11 cellular contexts compared by ENCODE assay signal in the genomic region with DNA sequence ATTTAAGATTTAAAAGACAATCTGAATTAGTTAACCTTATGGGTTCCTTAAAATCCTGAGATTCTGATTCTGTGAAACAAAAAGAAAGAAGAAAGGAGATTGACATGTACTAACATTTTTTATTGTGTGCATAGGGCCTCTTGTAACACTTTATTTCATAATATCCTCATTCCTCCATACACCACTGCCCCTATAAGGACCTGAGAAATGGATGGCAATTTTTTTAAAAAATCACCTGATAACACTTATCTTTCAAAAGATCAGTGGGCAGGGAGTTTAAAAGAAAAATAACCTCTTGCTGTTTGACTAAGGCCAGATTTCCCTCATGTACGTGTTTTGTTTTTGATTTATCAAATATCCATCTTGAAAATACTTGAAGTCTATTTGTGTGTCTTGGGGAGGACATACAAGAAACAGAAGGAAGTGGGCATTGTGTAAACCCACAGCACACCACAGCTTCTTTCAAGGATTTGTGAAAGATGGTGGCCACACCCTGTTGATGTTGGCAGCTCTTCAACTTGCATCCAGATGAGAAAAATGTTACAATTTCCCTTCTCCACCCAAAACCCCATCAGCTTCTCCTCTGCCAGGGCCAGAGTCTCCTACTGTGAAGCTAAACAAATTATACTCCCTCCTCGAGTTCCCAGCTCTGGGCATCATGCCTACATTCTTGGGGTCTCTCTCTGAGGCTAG. TPM values are rescaled to one million over a fixed set of nuclear protein-coding genes. Genes with fewer than 3 reads are reported as not detected.
A peak's percentile ranks its signal among the peaks of the same experiment; 100 is the strongest.
DNase-seq lines count a peak whose midpoint lies in the region; ATAC-seq and TF ChIP-seq lines count a peak whose summit lies in the region.
"Had no signal": no experiment of that assay in that cellular context is flagged by ENCODE, and none has a peak within 500 bp of the region (broad histone marks: within the 10 kb centered on the region; RNA-seq: fewer than 3 reads in every experiment).

No MANE protein-coding gene starts in this region.

- no TSS peak for BruUV-seq in Caco-2 (replicated peaks; lab: Mats Ljungman, UMichigan)

- no peaks in the 10 kb centered on the region for H3K36me3 Mint-ChIP-seq in Caco-2 (ENCODE audit: insufficient read depth, unreplicated experiment)
- H3K36me3 Mint-ChIP-seq in stimulated activated memory B cell treated with anti-CD40 and anti-IgM and Interleukin-4, amounts not matched to agents 10 μg/mL and 1 μg/mL and 100 μg/mL, for 72 hours: no peaks in the 10 kb centered on the region
- H3K36me3 Mint-ChIP-seq: stimulated activated naive B cell treated with anti-CD40 and anti-IgM and Interleukin-4, amounts not matched to agents 10 μg/mL and 1 μg/mL and 100 μg/mL, for 72 hours had no signal

- DNase-seq in CD1c-positive myeloid dendritic cell (ENCODE audit: extremely low spot score) (peak; percentile 67), Kasumi-1 (lab: John Stamatoyannopoulos, UW) (peak; percentile 6 to 46), astrocyte of the spinal cord (ENCODE audit: low read depth, low spot score) (peak; percentile 3), medulla oblongata (ENCODE audit: extremely low spot score) (peak; percentile 21), Caco-2 (no peak)
- DNase-seq in activated CD4-positive, CD25-positive, alpha-beta regulatory T cell treated with anti-CD3 and anti-CD28 coated beads, Interleukin-2, amount 50 U/mL, for 72 hours: no peak
- DNase-seq in activated naive CD4-positive, alpha-beta T cell (lab: John Stamatoyannopoulos, UW): no peak
- DNase-seq: NCI-H1417 treated with DMSO at 0.1 percent for 48 hours; stimulated activated naive B cell treated with anti-CD40 and anti-IgM and Interleukin-4, amounts not matched to agents 10 μg/mL and 1 μg/mL and 100 μg/mL, for 72 hours had no signal

- H3K36me3 ChIP-seq in Caco-2 (ENCODE audit: control insufficient read depth, insufficient read depth, low read length): no peaks in the 10 kb centered on the region

- no peak overlapping the region for H3K4me3 Mint-ChIP-seq in Caco-2 (ENCODE audit: unreplicated experiment)
- no peak overlapping the region for H3K4me3 Mint-ChIP-seq in stimulated activated memory B cell treated with anti-CD40 and anti-IgM and Interleukin-4, amounts not matched to agents 10 μg/mL and 1 μg/mL and 100 μg/mL, for 72 hours
- H3K4me3 Mint-ChIP-seq: stimulated activated naive B cell treated with anti-CD40 and anti-IgM and Interleukin-4, amounts not matched to agents 10 μg/mL and 1 μg/mL and 100 μg/mL, for 72 hours had no signal

- H3K4me3 ChIP-seq in astrocyte of the spinal cord (ENCODE audit: low read depth, low read length): no peak overlapping the region
- H3K4me3 ChIP-seq in Caco-2 (ENCODE audit: low read depth, low read length): no peak overlapping the region

- intact Hi-C loops in Caco-2 (cut with micrococcal nuclease; ENCODE audit: unreplicated experiment): no loop called here

- in situ Hi-C loops in astrocyte of the spinal cord (cut with HindIII; ENCODE audit: low sequenced_read_pairs): no loop called here

- H3K27me3 Mint-ChIP-seq in Caco-2 (ENCODE audit: insufficient read depth, unreplicated experiment): peaks cover 18% of the 10 kb centered on the region
- H3K27me3 Mint-ChIP-seq in stimulated activated memory B cell treated with anti-CD40 and anti-IgM and Interleukin-4, amounts not matched to agents 10 μg/mL and 1 μg/mL and 100 μg/mL, for 72 hours: no peaks in the 10 kb centered on the region
- H3K27me3 Mint-ChIP-seq: stimulated activated naive B cell treated with anti-CD40 and anti-IgM and Interleukin-4, amounts not matched to agents 10 μg/mL and 1 μg/mL and 100 μg/mL, for 72 hours had no signal

- no peaks in the 10 kb centered on the region for H3K4me1 Mint-ChIP-seq in Caco-2 (ENCODE audit: low read depth, unreplicated experiment)
- peaks cover 5% of the 10 kb centered on the region for H3K4me1 Mint-ChIP-seq in stimulated activated memory B cell treated with anti-CD40 and anti-IgM and Interleukin-4, amounts not matched to agents 10 μg/mL and 1 μg/mL and 100 μg/mL, for 72 hours

- CTCF ChIA-PET in Caco-2 (lab: Charles Lee): no interaction called here

- no peaks in the 10 kb centered on the region for H3K9me3 Mint-ChIP-seq in Caco-2 (ENCODE audit: unreplicated experiment)
- H3K9me3 Mint-ChIP-seq in stimulated activated memory B cell treated with anti-CD40 and anti-IgM and Interleukin-4, amounts not matched to agents 10 μg/mL and 1 μg/mL and 100 μg/mL, for 72 hours: peaks cover 2% of the 10 kb centered on the region

- no peak overlapping the region for H3K27ac Mint-ChIP-seq in Caco-2 (ENCODE audit: unreplicated experiment)
- H3K27ac Mint-ChIP-seq in stimulated activated memory B cell treated with anti-CD40 and anti-IgM and Interleukin-4, amounts not matched to agents 10 μg/mL and 1 μg/mL and 100 μg/mL, for 72 hours: no peak overlapping the region
- H3K27ac Mint-ChIP-seq: stimulated activated naive B cell treated with anti-CD40 and anti-IgM and Interleukin-4, amounts not matched to agents 10 μg/mL and 1 μg/mL and 100 μg/mL, for 72 hours had no signal

- no peaks in the 10 kb centered on the region; the same call in 1 of the 2 replicates for H3K9me3 ChIP-seq in Caco-2

- H3K27me3 ChIP-seq in Caco-2 (replicated peaks; ENCODE audit: control insufficient read depth, insufficient read depth, low read length): no peaks in the 10 kb centered on the region

- TF ChIP-seq CTCF in astrocyte of the spinal cord (IDR thresholded peaks at IDR 0.05; ENCODE audit: low read depth, low read length) (no peak), Caco-2 (IDR thresholded peaks at IDR 0.05; ENCODE audit: insufficient read depth in 1 of 2, low read depth in 1 of 2, low read length in 1 of 2, severe bottlenecking in 1 of 2, unreplicated experiment in 1 of 2) (no peak)

- H3K4me1 ChIP-seq in Caco-2: no peaks in the 10 kb centered on the region

- POLR2A ChIA-PET in Caco-2 (lab: Charles Lee): no interaction called here

- ATAC-seq in stimulated activated memory B cell treated with anti-CD40 and anti-IgM and Interleukin-4, amounts not matched to agents 10 μg/mL and 1 μg/mL and 100 μg/mL, for 72 hours: no peak
- ATAC-seq: stimulated activated naive B cell treated with anti-CD40 and anti-IgM and Interleukin-4, amounts not matched to agents 10 μg/mL and 1 μg/mL and 100 μg/mL, for 72 hours had no signal

RNA-seq across cellular contexts. Expression of gene MPEG1, which starts 35.0 kb away (rescaled TPM):
- not detected in 2 replicates for total RNA-seq in Caco-2 (2022)
- total RNA-seq: dermis microvascular lymphatic vessel endothelial cell had no signal

Comparison
In these comparisons a context has a peak if more than half of its experiments do, and no peak if none do; other contexts are left out.
1. DNase-seq: peak in CD1c-positive myeloid dendritic cell (single experiment), Kasumi-1 (2 of 2), astrocyte of the spinal cord (single experiment) and medulla oblongata (single experiment); none in activated CD4-positive, CD25-positive, alpha-beta regulatory T cell treated with anti-CD3 and anti-CD28 coated beads, Interleukin-2, amount 50 U/mL, for 72 hours (single experiment), Caco-2 (0 of 2) and activated naive CD4-positive, alpha-beta T cell (0 of 4).